ENCODE assay signal across 24 cellular contexts in the genomic region with DNA sequence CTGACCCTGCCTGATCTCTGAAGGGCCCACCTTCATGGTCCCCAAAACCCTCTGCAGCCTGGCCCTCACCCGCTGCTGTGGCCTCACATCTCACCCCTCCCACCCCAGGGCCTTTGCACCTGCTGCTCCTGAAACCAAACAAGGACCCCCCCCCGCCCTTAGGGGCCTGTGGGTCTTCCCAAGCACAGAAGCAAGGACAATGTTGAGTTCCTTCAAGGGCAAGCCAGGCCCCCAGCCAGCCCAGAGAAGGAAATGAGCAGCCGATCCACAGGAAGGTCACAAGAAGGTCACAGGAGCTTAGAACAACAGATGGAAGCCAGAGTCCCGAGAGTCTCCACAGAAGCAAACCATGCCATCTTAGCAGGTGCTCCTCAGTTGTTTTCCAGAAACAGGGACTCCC. TPM values are rescaled to one million over a fixed set of nuclear protein-coding genes. Genes with fewer than 3 reads are reported as not detected.
A peak's percentile ranks its signal among the peaks of the same experiment; 100 is the strongest.
DNase-seq lines count a peak whose midpoint lies in the region; ATAC-seq and TF ChIP-seq lines count a peak whose summit lies in the region.
"Had no signal": no experiment of that assay in that cellular context is flagged by ENCODE, and none has a peak within 500 bp of the region (broad histone marks: within the 10 kb centered on the region; RNA-seq: fewer than 3 reads in every experiment).

No MANE protein-coding gene starts in this region.

- H3K27me3 ChIP-seq in heart right ventricle = peaks cover 0 to 23% (median 14%) of the 10 kb centered on the region in 7 donors
- H3K27me3 ChIP-seq: brain microvascular endothelial cell had no signal

- no peak overlapping the region for H3K27ac ChIP-seq in heart right ventricle
- H3K27ac ChIP-seq: brain microvascular endothelial cell, PC-9, prostate gland, SJCRH30, skin epidermis, tibial artery had no signal

- WGBS in heart right ventricle, 2 donors = 43 to 54% methylated on average over 4 of the region's 4 CpGs

- H3K27me3 Mint-ChIP-seq in activated T-helper 17 cell treated with anti-CD3 and anti-CD28 coated beads, Interleukin-2, amount 50 U/mL, for 72 hours = peaks cover 1% of the 10 kb centered on the region

- H3K4me3 ChIP-seq in heart right ventricle = no peak overlapping the region
- H3K4me3 ChIP-seq: HAP-1, PC-9, prostate gland, SJCRH30, skin epidermis, tibial artery had no signal

- intact Hi-C loops in heart right ventricle (cut with DNase I) = no loop called here
- intact Hi-C loops in left ventricle myocardium superior (cut with micrococcal nuclease) = no loop called here

- H3K27ac Mint-ChIP-seq in activated T-helper 17 cell treated with anti-CD3 and anti-CD28 coated beads, Interleukin-2, amount 50 U/mL, for 72 hours = peak overlapping the region; percentile 17
- H3K27ac Mint-ChIP-seq: activated T-helper 2 cell treated with anti-CD3 and anti-CD28 coated beads, Interferon-gamma antibody, Interleukin-2, Interleukin-4, amounts not matched to agents 10 μg/mL and 5 μg/mL and 100 μg/mL, durations not matched to agents 14 hours and 24 hours and 36 hours; CD4-positive, CD25-positive, alpha-beta regulatory T cell had no signal

- H3K4me3 Mint-ChIP-seq in activated T-helper 17 cell treated with anti-CD3 and anti-CD28 coated beads, Interleukin-2, amount 50 U/mL, for 72 hours = no peak overlapping the region
- H3K4me3 Mint-ChIP-seq: CD4-positive, CD25-positive, alpha-beta regulatory T cell; neural crest cell had no signal

- ATAC-seq in heart right ventricle = peak in 5 of 8 donors; percentile 26 to 48 (median 35)
- no peak for ATAC-seq in left ventricle myocardium superior
- no peak for ATAC-seq in activated T-helper 17 cell treated with anti-CD3 and anti-CD28 coated beads, Interleukin-2, amount 50 U/mL, for 72 hours (replicated peaks)
- ATAC-seq in GM21786 (IDR thresholded peaks at IDR 0.05; ENCODE audit: unreplicated experiment) = no peak

- no peaks in the 10 kb centered on the region for H3K36me3 Mint-ChIP-seq in activated T-helper 17 cell treated with anti-CD3 and anti-CD28 coated beads, Interleukin-2, amount 50 U/mL, for 72 hours (ENCODE audit: low read depth)
- H3K36me3 Mint-ChIP-seq: CD4-positive, CD25-positive, alpha-beta regulatory T cell had no signal

- no peaks in the 10 kb centered on the region for H3K9me3 ChIP-seq in heart right ventricle
- H3K9me3 ChIP-seq: HAP-1, prostate gland, SJCRH30, tibial artery had no signal

- no peaks in the 10 kb centered on the region for H3K36me3 ChIP-seq in heart right ventricle
- H3K36me3 ChIP-seq: brain microvascular endothelial cell, HAP-1, prostate gland, SJCRH30, tibial artery had no signal

- peaks cover 0 to 24% (median 0%) of the 10 kb centered on the region in 9 donors for H3K4me1 ChIP-seq in heart right ventricle
- H3K4me1 ChIP-seq: HAP-1, prostate gland, SJCRH30, tibial artery had no signal

- no peak for DNase-seq in heart right ventricle
- no peak for DNase-seq in left ventricle myocardium superior
- peak; percentile 30 for DNase-seq in NCI-H2171 (lab: John Stamatoyannopoulos, UW)
- no peak for DNase-seq in effector CD8-positive, alpha-beta T cell (lab: John Stamatoyannopoulos, UW)
- DNase-seq in ecto neural progenitor cell (ENCODE audit: low spot score) = no peak
- no peak for DNase-seq in NCI-H345 treated with DMSO at 0.1 percent for 48 hours (lab: John Stamatoyannopoulos, UW; ENCODE audit: unreplicated experiment)
- DNase-seq: brain microvascular endothelial cell; CD4-positive, CD25-positive, alpha-beta regulatory T cell; head of caudate nucleus; midbrain; NCI-H1436 treated with DMSO at 0.1 percent for 48 hours; PC-9; stimulated activated CD4-positive, alpha-beta T cell treated with anti-CD3 and anti-CD28 coated beads, Interleukin-2, amount 100 ng/mL, for 24 hours; stimulated activated naive CD4-positive, alpha-beta T cell treated with Interleukin-2 at 50 U/mL for 16 hours; T-helper 9 cell; tibial artery had no signal

- TF ChIP-seq CTCF in heart right ventricle (IDR thresholded peaks at IDR 0.05) = no peak

- H3K9me3 Mint-ChIP-seq in activated T-helper 17 cell treated with anti-CD3 and anti-CD28 coated beads, Interleukin-2, amount 50 U/mL, for 72 hours = no peaks in the 10 kb centered on the region
- H3K9me3 Mint-ChIP-seq: activated T-helper 2 cell treated with anti-CD3 and anti-CD28 coated beads, Interferon-gamma antibody, Interleukin-2, Interleukin-4, amounts not matched to agents 10 μg/mL and 5 μg/mL and 100 μg/mL, durations not matched to agents 14 hours and 24 hours and 36 hours; neural crest cell had no signal

- peaks cover 2% of the 10 kb centered on the region for H3K4me1 Mint-ChIP-seq in activated T-helper 17 cell treated with anti-CD3 and anti-CD28 coated beads, Interleukin-2, amount 50 U/mL, for 72 hours

RNA-seq across cellular contexts. Expression of gene PDE6G, which starts 0.5 kb away (rescaled TPM):
- total RNA-seq in heart right ventricle (1 to 10 TPM in 1 of 10 donors, under 1 TPM in 1, not detected in 8; 0.38 to 1.3 TPM), left ventricle myocardium superior (not detected)
- 1 to 10 TPM in 1 of 2 donors, not detected in 1; 1.3 TPM for polyA plus RNA-seq in heart right ventricle
- total RNA-seq in activated T-helper 17 cell treated with anti-CD3 and anti-CD28 coated beads, Interleukin-2, amount 50 U/mL, for 72 hours = 1 to 10 TPM in 1 of 2 donors, under 1 TPM in 1; 0.89 to 1.6 TPM
- total RNA-seq: prostate gland had no signal

RNA-seq across cellular contexts. Expression of gene OXLD1, which starts 9.6 kb away (rescaled TPM):
- total RNA-seq in heart right ventricle = 10 to 100 TPM; 12.6 to 21.6 (median 17.9) TPM
- polyA plus RNA-seq in heart right ventricle = 10 to 100 TPM; 36.0 to 51.8 TPM
- total RNA-seq in left ventricle myocardium superior = 12.4 TPM
- total RNA-seq in activated T-helper 17 cell treated with anti-CD3 and anti-CD28 coated beads, Interleukin-2, amount 50 U/mL, for 72 hours = 10 to 100 TPM; 18.4 to 40.3 TPM

RNA-seq across cellular contexts. Expression of gene CCDC137, which starts 9.7 kb away (rescaled TPM):
- total RNA-seq in heart right ventricle (1 to 10 TPM; 3.4 to 9.7 (median 5.4) TPM), left ventricle myocardium superior (6.2 TPM)
- 10 to 100 TPM; 11.3 to 14.4 TPM for polyA plus RNA-seq in heart right ventricle
- 10 to 100 TPM; 29.6 to 48.6 TPM for total RNA-seq in activated T-helper 17 cell treated with anti-CD3 and anti-CD28 coated beads, Interleukin-2, amount 50 U/mL, for 72 hours

RNA-seq across cellular contexts. Expression of gene TSPAN10, which starts 19.8 kb away (rescaled TPM):
- total RNA-seq in heart right ventricle (under 1 TPM; 0.12 to 0.57 (median 0.27) TPM), left ventricle myocardium superior (not detected)
- polyA plus RNA-seq in heart right ventricle = under 1 TPM; 0.22 to 0.26 TPM
- 1 to 10 TPM in 1 of 2 donors, under 1 TPM in 1; 0.30 to 1.4 TPM for total RNA-seq in activated T-helper 17 cell treated with anti-CD3 and anti-CD28 coated beads, Interleukin-2, amount 50 U/mL, for 72 hours
- total RNA-seq: CD4-positive, CD25-positive, alpha-beta regulatory T cell had no signal

RNA-seq across cellular contexts. Expression of gene NPLOC4, which starts 19.9 kb away (rescaled TPM):
- 100 to 1,000 TPM in 5 of 10 donors, 10 to 100 TPM in 5; 85.8 to 115 (median 98.8) TPM for total RNA-seq in heart right ventricle
- polyA plus RNA-seq in heart right ventricle = 10 to 100 TPM; 30.7 to 40.3 TPM
- total RNA-seq in left ventricle myocardium superior = 86.4 TPM
- total RNA-seq in activated T-helper 17 cell treated with anti-CD3 and anti-CD28 coated beads, Interleukin-2, amount 50 U/mL, for 72 hours = 100 to 1,000 TPM; 101 to 103 TPM

Comparison
In these comparisons a context has a peak if more than half of its experiments do, and no peak if none do; other contexts are left out.
1. ATAC-seq: peak in heart right ventricle (5 of 8); none in left ventricle myocardium superior (single experiment), activated T-helper 17 cell treated with anti-CD3 and anti-CD28 coated beads, Interleukin-2, amount 50 U/mL, for 72 hours (single experiment) and GM21786 (single experiment).